ENCODE assay signal across 1 cellular context in genomic region chr20:35902545-35902941, GRCh38.
A peak's percentile ranks its signal among the peaks of the same experiment; 100 is the strongest.
TF ChIP-seq lines count a peak whose summit lies in the region.

No MANE protein-coding gene starts in this region.

TF ChIP-seq in K562, 482 proteins besides CTCF, POLR2A, EP300 and RAD21 (continued from another document and continues in another):
- TF ChIP-seq, protein P1, sequence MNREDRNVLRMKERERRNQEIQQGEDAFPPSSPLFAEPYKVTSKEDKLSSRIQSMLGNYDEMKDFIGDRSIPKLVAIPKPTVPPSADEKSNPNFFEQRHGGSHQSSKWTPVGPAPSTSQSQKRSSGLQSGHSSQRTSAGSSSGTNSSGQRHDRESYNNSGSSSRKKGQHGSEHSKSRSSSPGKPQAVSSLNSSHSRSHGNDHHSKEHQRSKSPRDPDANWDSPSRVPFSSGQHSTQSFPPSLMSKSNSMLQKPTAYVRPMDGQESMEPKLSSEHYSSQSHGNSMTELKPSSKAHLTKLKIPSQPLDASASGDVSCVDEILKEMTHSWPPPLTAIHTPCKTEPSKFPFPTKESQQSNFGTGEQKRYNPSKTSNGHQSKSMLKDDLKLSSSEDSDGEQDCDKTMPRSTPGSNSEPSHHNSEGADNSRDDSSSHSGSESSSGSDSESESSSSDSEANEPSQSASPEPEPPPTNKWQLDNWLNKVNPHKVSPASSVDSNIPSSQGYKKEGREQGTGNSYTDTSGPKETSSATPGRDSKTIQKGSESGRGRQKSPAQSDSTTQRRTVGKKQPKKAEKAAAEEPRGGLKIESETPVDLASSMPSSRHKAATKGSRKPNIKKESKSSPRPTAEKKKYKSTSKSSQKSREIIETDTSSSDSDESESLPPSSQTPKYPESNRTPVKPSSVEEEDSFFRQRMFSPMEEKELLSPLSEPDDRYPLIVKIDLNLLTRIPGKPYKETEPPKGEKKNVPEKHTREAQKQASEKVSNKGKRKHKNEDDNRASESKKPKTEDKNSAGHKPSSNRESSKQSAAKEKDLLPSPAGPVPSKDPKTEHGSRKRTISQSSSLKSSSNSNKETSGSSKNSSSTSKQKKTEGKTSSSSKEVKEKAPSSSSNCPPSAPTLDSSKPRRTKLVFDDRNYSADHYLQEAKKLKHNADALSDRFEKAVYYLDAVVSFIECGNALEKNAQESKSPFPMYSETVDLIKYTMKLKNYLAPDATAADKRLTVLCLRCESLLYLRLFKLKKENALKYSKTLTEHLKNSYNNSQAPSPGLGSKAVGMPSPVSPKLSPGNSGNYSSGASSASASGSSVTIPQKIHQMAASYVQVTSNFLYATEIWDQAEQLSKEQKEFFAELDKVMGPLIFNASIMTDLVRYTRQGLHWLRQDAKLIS (CRISPR knock-in tag; IDR thresholded peaks at IDR 0.05): no peak
- no peak for TF ChIP-seq TFAM (CRISPR knock-in tag; conservative IDR thresholded peaks at IDR 0.05)
- TF ChIP-seq SMARCA5 (IDR thresholded peaks at IDR 0.05): 0 out of 2 replicates have a peak, but pooled peaks have one; percentile 3
- no peak for TF ChIP-seq IRF1 (CRISPR knock-in tag; IDR thresholded peaks at IDR 0.05; ENCODE audit: borderline replicate concordance)
- no peak for TF ChIP-seq SREBF2 (CRISPR knock-in tag; IDR thresholded peaks at IDR 0.05)
- TF ChIP-seq MTA3 (IDR thresholded peaks at IDR 0.05; ENCODE audit: borderline replicate concordance): no peak; the same call in 1 of the 2 replicates
- no peak for TF ChIP-seq MTF1 (CRISPR knock-in tag; IDR thresholded peaks at IDR 0.05; ENCODE audit: borderline replicate concordance)
- TF ChIP-seq TBP (optimal IDR thresholded peaks at IDR 0.05; ENCODE audit: low read depth, low read length): no peak
- 0 out of 2 replicates have a peak, but pooled peaks have one; percentile 61 for TF ChIP-seq ZEB2 (IDR thresholded peaks at IDR 0.05)
- 0 out of 2 replicates have a peak, but pooled peaks have one; percentile 26 for TF ChIP-seq ILK (tag; IDR thresholded peaks at IDR 0.05; ENCODE audit: borderline replicate concordance, low read depth)
- TF ChIP-seq, protein P2, sequence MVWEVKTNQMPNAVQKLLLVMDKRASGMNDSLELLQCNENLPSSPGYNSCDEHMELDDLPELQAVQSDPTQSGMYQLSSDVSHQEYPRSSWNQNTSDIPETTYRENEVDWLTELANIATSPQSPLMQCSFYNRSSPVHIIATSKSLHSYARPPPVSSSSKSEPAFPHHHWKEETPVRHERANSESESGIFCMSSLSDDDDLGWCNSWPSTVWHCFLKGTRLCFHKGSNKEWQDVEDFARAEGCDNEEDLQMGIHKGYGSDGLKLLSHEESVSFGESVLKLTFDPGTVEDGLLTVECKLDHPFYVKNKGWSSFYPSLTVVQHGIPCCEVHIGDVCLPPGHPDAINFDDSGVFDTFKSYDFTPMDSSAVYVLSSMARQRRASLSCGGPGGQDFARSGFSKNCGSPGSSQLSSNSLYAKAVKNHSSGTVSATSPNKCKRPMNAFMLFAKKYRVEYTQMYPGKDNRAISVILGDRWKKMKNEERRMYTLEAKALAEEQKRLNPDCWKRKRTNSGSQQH (CRISPR knock-in tag; IDR thresholded peaks at IDR 0.05): no peak
- TF ChIP-seq FOXJ2 (tag; IDR thresholded peaks at IDR 0.05): no peak
- no peak for TF ChIP-seq NONO (IDR thresholded peaks at IDR 0.05; ENCODE audit: low read depth in 2 of 2, low read length in 1 of 2)
- no peak for TF ChIP-seq POU5F1 (IDR thresholded peaks at IDR 0.05; ENCODE audit: borderline replicate concordance, low read depth, low read length, partially characterized antibody)
- no peak for TF ChIP-seq STAT6 (CRISPR knock-in tag; IDR thresholded peaks at IDR 0.05)
- TF ChIP-seq CBX2 (IDR thresholded peaks at IDR 0.05; ENCODE audit: insufficient read depth, low read length, poor library complexity, severe bottlenecking): no peak
- TF ChIP-seq JUNB (CRISPR knock-in tag; conservative IDR thresholded peaks at IDR 0.05): no peak
- no peak for TF ChIP-seq KHSRP (IDR thresholded peaks at IDR 0.05)
- no peak for TF ChIP-seq ZBTB2 (IDR thresholded peaks at IDR 0.05)
- TF ChIP-seq ZNF318 (IDR thresholded peaks at IDR 0.05; ENCODE audit: borderline replicate concordance in 1 of 2, low read depth in 1 of 2): no peak
- TF ChIP-seq ELF1 (tag; IDR thresholded peaks at IDR 0.05): no peak
- TF ChIP-seq POLR3A (IDR thresholded peaks at IDR 0.05; ENCODE audit: borderline replicate concordance, extremely low read depth, insufficient read depth, insufficient read length): no peak
- no peak for TF ChIP-seq SRSF9 (IDR thresholded peaks at IDR 0.05; ENCODE audit: borderline replicate concordance, low read depth, low read length)
- TF ChIP-seq BRF1 (IDR thresholded peaks at IDR 0.05; ENCODE audit: borderline replicate concordance, extremely low read depth, insufficient read length): no peak
- TF ChIP-seq BRD4 (IDR thresholded peaks at IDR 0.05): no peak
- TF ChIP-seq, protein P3, sequence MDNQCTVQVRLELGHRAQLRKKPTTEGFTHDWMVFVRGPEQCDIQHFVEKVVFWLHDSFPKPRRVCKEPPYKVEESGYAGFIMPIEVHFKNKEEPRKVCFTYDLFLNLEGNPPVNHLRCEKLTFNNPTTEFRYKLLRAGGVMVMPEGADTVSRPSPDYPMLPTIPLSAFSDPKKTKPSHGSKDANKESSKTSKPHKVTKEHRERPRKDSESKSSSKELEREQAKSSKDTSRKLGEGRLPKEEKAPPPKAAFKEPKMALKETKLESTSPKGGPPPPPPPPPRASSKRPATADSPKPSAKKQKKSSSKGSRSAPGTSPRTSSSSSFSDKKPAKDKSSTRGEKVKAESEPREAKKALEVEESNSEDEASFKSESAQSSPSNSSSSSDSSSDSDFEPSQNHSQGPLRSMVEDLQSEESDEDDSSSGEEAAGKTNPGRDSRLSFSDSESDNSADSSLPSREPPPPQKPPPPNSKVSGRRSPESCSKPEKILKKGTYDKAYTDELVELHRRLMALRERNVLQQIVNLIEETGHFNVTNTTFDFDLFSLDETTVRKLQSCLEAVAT (IDR thresholded peaks at IDR 0.05): no peak
- TF ChIP-seq SIRT6 (IDR thresholded peaks at IDR 0.05; ENCODE audit: low read depth, low read length): no peak
- TF ChIP-seq CEBPB (tag; IDR thresholded peaks at IDR 0.05): peak; percentile 97
- TF ChIP-seq, protein P4, sequence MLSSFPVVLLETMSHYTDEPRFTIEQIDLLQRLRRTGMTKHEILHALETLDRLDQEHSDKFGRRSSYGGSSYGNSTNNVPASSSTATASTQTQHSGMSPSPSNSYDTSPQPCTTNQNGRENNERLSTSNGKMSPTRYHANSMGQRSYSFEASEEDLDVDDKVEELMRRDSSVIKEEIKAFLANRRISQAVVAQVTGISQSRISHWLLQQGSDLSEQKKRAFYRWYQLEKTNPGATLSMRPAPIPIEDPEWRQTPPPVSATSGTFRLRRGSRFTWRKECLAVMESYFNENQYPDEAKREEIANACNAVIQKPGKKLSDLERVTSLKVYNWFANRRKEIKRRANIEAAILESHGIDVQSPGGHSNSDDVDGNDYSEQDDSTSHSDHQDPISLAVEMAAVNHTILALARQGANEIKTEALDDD (IDR thresholded peaks at IDR 0.05): peak; percentile 13; the same call in 1 of the 2 replicates
- no peak for TF ChIP-seq PHB (CRISPR knock-in tag; IDR thresholded peaks at IDR 0.05)
- no peak for TF ChIP-seq SNIP1 (IDR thresholded peaks at IDR 0.05; ENCODE audit: low read depth)
